In genomic region chr5:138523406-138523805, GRCh38 we compare ENCODE assay signal across 38 cellular contexts. TPM values are rescaled to one million over a fixed set of nuclear protein-coding genes. Genes with fewer than 3 reads are reported as not detected.
A peak's percentile ranks its signal among the peaks of the same experiment; 100 is the strongest.
DNase-seq lines count a peak whose midpoint lies in the region; ATAC-seq lines count a peak whose summit lies in the region.
"Had no signal": no experiment of that assay in that cellular context is flagged by ENCODE, and none has a peak within 500 bp of the region (broad histone marks: within the 10 kb centered on the region; RNA-seq: fewer than 3 reads in every experiment).

No MANE protein-coding gene starts in this region.

- no peaks in the 10 kb centered on the region for H3K27me3 ChIP-seq in ectodermal cell (ENCODE audit: control insufficient read depth, insufficient read depth, low read length, poor library complexity, severe bottlenecking)
- H3K27me3 ChIP-seq: ascending aorta, esophagus squamous epithelium, foreskin keratinocyte, heart left ventricle, right lobe of liver, spleen, stomach, vagina had no signal

- no peak overlapping the region for H3K4me3 ChIP-seq in ectodermal cell (ENCODE audit: insufficient read depth, low read depth, low read length)
- H3K4me3 ChIP-seq: ascending aorta, esophagus squamous epithelium, heart left ventricle, prostate gland, right lobe of liver, spleen, stomach, vagina had no signal

- peaks cover 27% of the 10 kb centered on the region for H3K4me1 Mint-ChIP-seq in T-helper 17 cell
- peaks cover 25% of the 10 kb centered on the region for H3K4me1 Mint-ChIP-seq in stimulated activated effector memory CD8-positive, alpha-beta T cell treated with anti-CD3 and anti-CD28 coated beads, Interleukin-12 subunit alpha, Interleukin-12 subunit beta, amount 100 ng/mL, for 72 hours
- H3K4me1 Mint-ChIP-seq in stimulated activated naive B cell treated with anti-CD40 and anti-IgM and Interleukin-4, amounts not matched to agents 10 μg/mL and 1 μg/mL and 100 μg/mL, for 72 hours: peaks cover 17 to 38% of the 10 kb centered on the region in 2 donors

- DNase-seq in activated naive CD4-positive, alpha-beta T cell treated with anti-CD3 and anti-CD28 coated beads, Interleukin-2, amount 50 U/mL, for 72 hours (ENCODE audit: low spot score in 2 of 2): no peak
- DNase-seq in activated naive CD4-positive, alpha-beta T cell (lab: John Stamatoyannopoulos, UW): no peak
- DNase-seq in T-helper 17 cell (no peak), left colon (no peak)
- no peak for DNase-seq in stimulated activated effector memory CD8-positive, alpha-beta T cell treated with anti-CD3 and anti-CD28 coated beads, Interleukin-12 subunit alpha, Interleukin-12 subunit beta, amount 100 ng/mL, for 72 hours (ENCODE audit: low spot score in 2 of 2)
- DNase-seq in stimulated activated naive B cell treated with anti-CD40 and anti-IgM and Interleukin-4, amounts not matched to agents 10 μg/mL and 1 μg/mL and 100 μg/mL, for 72 hours: no peak
- DNase-seq: ACHN; activated CD4-positive, alpha-beta T cell treated with anti-CD3 and anti-CD28 coated beads for 48 hours; activated T-cell treated with anti-CD3 and anti-CD28 coated beads, Interleukin-2, amount 50 U/mL, for 24 hours; CD8-positive, alpha-beta T cell; central memory CD4-positive, alpha-beta T cell; esophagus squamous epithelium; foreskin keratinocyte; GOT3; heart left ventricle; islet precursor cell; Karpas-422; left ventricle myocardium superior; NCI-H1417 treated with DMSO at 0.1 percent for 48 hours; NCI-H2081; NCI-H226; NCI-H69; nucleus accumbens; right lobe of liver; SHP77 treated with DMSO at 0.1 percent for 48 hours; spleen; stimulated activated CD4-positive, alpha-beta T cell treated with anti-CD3 and anti-CD28 coated beads, Interleukin-2, amount 100 ng/mL, for 24 hours; stomach had no signal

- no peak overlapping the region for H3K4me3 Mint-ChIP-seq in T-helper 17 cell
- H3K4me3 Mint-ChIP-seq in stimulated activated effector memory CD8-positive, alpha-beta T cell treated with anti-CD3 and anti-CD28 coated beads, Interleukin-12 subunit alpha, Interleukin-12 subunit beta, amount 100 ng/mL, for 72 hours: no peak overlapping the region
- H3K4me3 Mint-ChIP-seq in stimulated activated naive B cell treated with anti-CD40 and anti-IgM and Interleukin-4, amounts not matched to agents 10 μg/mL and 1 μg/mL and 100 μg/mL, for 72 hours: no peak overlapping the region
- H3K4me3 Mint-ChIP-seq: activated naive CD8-positive, alpha-beta T cell; activated T-cell treated with anti-CD3 and anti-CD28 coated beads, Interleukin-2, amount 50 U/mL, for 24 hours; B cell; CD8-positive, alpha-beta T cell; dendritic cell treated with granulocyte-macrophage colony-stimulating factor and Interleukin-4, amounts not matched to agents 40 ng/mL and 50 ng/mL, for 4 days; mesothelial cell of epicardium had no signal

- H3K27ac Mint-ChIP-seq in activated naive CD4-positive, alpha-beta T cell treated with anti-CD3 and anti-CD28 coated beads, Interleukin-2, amount 50 U/mL, for 72 hours: peak overlapping the region; percentile 67 to 75
- peak overlapping the region; percentile 16 for H3K27ac Mint-ChIP-seq in T-helper 17 cell
- H3K27ac Mint-ChIP-seq in stimulated activated effector memory CD8-positive, alpha-beta T cell treated with anti-CD3 and anti-CD28 coated beads, Interleukin-12 subunit alpha, Interleukin-12 subunit beta, amount 100 ng/mL, for 72 hours: peak overlapping the region; percentile 24
- H3K27ac Mint-ChIP-seq in stimulated activated naive B cell treated with anti-CD40 and anti-IgM and Interleukin-4, amounts not matched to agents 10 μg/mL and 1 μg/mL and 100 μg/mL, for 72 hours: no peak overlapping the region
- H3K27ac Mint-ChIP-seq: activated naive CD8-positive, alpha-beta T cell; B cell; CD8-positive, alpha-beta T cell; dendritic cell treated with granulocyte-macrophage colony-stimulating factor and Interleukin-4, amounts not matched to agents 40 ng/mL and 50 ng/mL, for 4 days; mesothelial cell of epicardium had no signal

- H3K9me3 ChIP-seq in T-helper 17 cell (ENCODE audit: control insufficient read depth, low read length, poor library complexity, severe bottlenecking): no peaks in the 10 kb centered on the region
- no peaks in the 10 kb centered on the region for H3K9me3 ChIP-seq in ectodermal cell (ENCODE audit: control insufficient read depth, low read length)
- H3K9me3 ChIP-seq: ascending aorta, esophagus squamous epithelium, heart left ventricle, prostate gland, right lobe of liver, spleen, stomach, vagina had no signal

- intact Hi-C loops in left colon (cut with DNase I, micrococcal nuclease): no loop called here

- H3K36me3 Mint-ChIP-seq in activated naive CD4-positive, alpha-beta T cell treated with anti-CD3 and anti-CD28 coated beads, Interleukin-2, amount 50 U/mL, for 72 hours: peaks cover 4 to 5% of the 10 kb centered on the region in 2 donors
- H3K36me3 Mint-ChIP-seq in T-helper 17 cell (ENCODE audit: low read depth): peaks cover 2% of the 10 kb centered on the region
- peaks cover 71% of the 10 kb centered on the region for H3K36me3 Mint-ChIP-seq in stimulated activated effector memory CD8-positive, alpha-beta T cell treated with anti-CD3 and anti-CD28 coated beads, Interleukin-12 subunit alpha, Interleukin-12 subunit beta, amount 100 ng/mL, for 72 hours
- peaks cover 13 to 32% of the 10 kb centered on the region in 2 donors for H3K36me3 Mint-ChIP-seq in stimulated activated naive B cell treated with anti-CD40 and anti-IgM and Interleukin-4, amounts not matched to agents 10 μg/mL and 1 μg/mL and 100 μg/mL, for 72 hours

- H3K9me3 Mint-ChIP-seq in activated naive CD4-positive, alpha-beta T cell treated with anti-CD3 and anti-CD28 coated beads, Interleukin-2, amount 50 U/mL, for 72 hours: no peaks in the 10 kb centered on the region
- H3K9me3 Mint-ChIP-seq in stimulated activated effector memory CD8-positive, alpha-beta T cell treated with anti-CD3 and anti-CD28 coated beads, Interleukin-12 subunit alpha, Interleukin-12 subunit beta, amount 100 ng/mL, for 72 hours: no peaks in the 10 kb centered on the region
- no peaks in the 10 kb centered on the region for H3K9me3 Mint-ChIP-seq in stimulated activated naive B cell treated with anti-CD40 and anti-IgM and Interleukin-4, amounts not matched to agents 10 μg/mL and 1 μg/mL and 100 μg/mL, for 72 hours
- H3K9me3 Mint-ChIP-seq: activated T-cell treated with anti-CD3 and anti-CD28 coated beads, Interleukin-2, amount 50 U/mL, for 24 hours; CD8-positive, alpha-beta T cell; dendritic cell treated with granulocyte-macrophage colony-stimulating factor and Interleukin-4, amounts not matched to agents 40 ng/mL and 50 ng/mL, for 4 days; mesothelial cell of epicardium had no signal

- 83 to 84% methylated on average over 5 of the region's 5 CpGs for WGBS in ectodermal cell, 2 experiments

- H3K27ac ChIP-seq in ectodermal cell (ENCODE audit: insufficient read depth, low read depth, low read length, poor library complexity, severe bottlenecking): peak overlapping the region; percentile 81
- H3K27ac ChIP-seq: ascending aorta, esophagus squamous epithelium, foreskin keratinocyte, heart left ventricle, HL-60, prostate gland, right lobe of liver, spleen, stomach, vagina had no signal

- no peaks in the 10 kb centered on the region for H3K27me3 Mint-ChIP-seq in T-helper 17 cell
- H3K27me3 Mint-ChIP-seq in stimulated activated naive B cell treated with anti-CD40 and anti-IgM and Interleukin-4, amounts not matched to agents 10 μg/mL and 1 μg/mL and 100 μg/mL, for 72 hours: no peaks in the 10 kb centered on the region
- H3K27me3 Mint-ChIP-seq: activated naive CD8-positive, alpha-beta T cell; activated T-cell treated with anti-CD3 and anti-CD28 coated beads, Interleukin-2, amount 50 U/mL, for 24 hours; B cell; dendritic cell treated with granulocyte-macrophage colony-stimulating factor and Interleukin-4, amounts not matched to agents 40 ng/mL and 50 ng/mL, for 4 days had no signal

- no peaks in the 10 kb centered on the region for H3K36me3 ChIP-seq in ectodermal cell (ENCODE audit: control insufficient read depth, insufficient read depth, low read length)
- H3K36me3 ChIP-seq: prostate gland had no signal

- ATAC-seq in activated naive CD4-positive, alpha-beta T cell treated with anti-CD3 and anti-CD28 coated beads, Interleukin-2, amount 50 U/mL, for 72 hours: no peak
- ATAC-seq in T-helper 17 cell: no peak
- ATAC-seq in stimulated activated effector memory CD8-positive, alpha-beta T cell treated with anti-CD3 and anti-CD28 coated beads, Interleukin-12 subunit alpha, Interleukin-12 subunit beta, amount 100 ng/mL, for 72 hours: no peak
- ATAC-seq in stimulated activated naive B cell treated with anti-CD40 and anti-IgM and Interleukin-4, amounts not matched to agents 10 μg/mL and 1 μg/mL and 100 μg/mL, for 72 hours (replicated peaks): no peak
- ATAC-seq in left colon: no peak
- no peak for ATAC-seq in HG02970 (IDR thresholded peaks at IDR 0.05; ENCODE audit: low FRiP score, unreplicated experiment)
- ATAC-seq: CD8-positive, alpha-beta T cell; foreskin keratinocyte; heart left ventricle; left ventricle myocardium superior; right lobe of liver had no signal

- no peaks in the 10 kb centered on the region for H3K4me1 ChIP-seq in ectodermal cell (ENCODE audit: control insufficient read depth, insufficient read depth, low read length)
- H3K4me1 ChIP-seq: ascending aorta, foreskin keratinocyte, prostate gland, right lobe of liver had no signal

RNA-seq across cellular contexts. Expression of gene ETF1, which starts 19.6 kb away (rescaled TPM):
- 100 to 1,000 TPM; 109 to 120 TPM for total RNA-seq in activated naive CD4-positive, alpha-beta T cell treated with anti-CD3 and anti-CD28 coated beads, Interleukin-2, amount 50 U/mL, for 72 hours
- total RNA-seq in T-helper 17 cell (100 to 1,000 TPM; 150 to 165 TPM), left colon (10 to 100 TPM; 73.5 to 83.3 TPM)
- 126 TPM for polyA plus RNA-seq in ectodermal cell (2013, experiment 1 of 4)
- 127 TPM for polyA plus RNA-seq in ectodermal cell (2013, experiment 2 of 4)
- 95.1 TPM for polyA plus RNA-seq in ectodermal cell (2013, experiment 3 of 4)
- polyA plus RNA-seq in ectodermal cell (2013, experiment 4 of 4): 106 TPM

RNA-seq across cellular contexts. Expression of gene HSPA9, which starts 51.8 kb away (rescaled TPM):
- total RNA-seq in activated naive CD4-positive, alpha-beta T cell treated with anti-CD3 and anti-CD28 coated beads, Interleukin-2, amount 50 U/mL, for 72 hours: 100 to 1,000 TPM; 346 to 393 TPM
- 100 to 1,000 TPM; 291 to 305 TPM for total RNA-seq in T-helper 17 cell
- 217 TPM for polyA plus RNA-seq in ectodermal cell (2013, experiment 1 of 4)
- polyA plus RNA-seq in ectodermal cell (2013, experiment 2 of 4): 200 TPM
- 132 TPM for polyA plus RNA-seq in ectodermal cell (2013, experiment 3 of 4)
- 137 TPM for polyA plus RNA-seq in ectodermal cell (2013, experiment 4 of 4)
- total RNA-seq in left colon: 100 to 1,000 TPM; 175 to 206 TPM

RNA-seq across cellular contexts. Expression of gene EGR1, which starts 58.1 kb away (rescaled TPM):
- 10 to 100 TPM; 39.4 to 60.1 TPM for total RNA-seq in activated naive CD4-positive, alpha-beta T cell treated with anti-CD3 and anti-CD28 coated beads, Interleukin-2, amount 50 U/mL, for 72 hours
- total RNA-seq in T-helper 17 cell (10 to 100 TPM; 24.2 to 30.6 TPM), left colon (100 to 1,000 TPM in 1 of 2 donors, 10 to 100 TPM in 1; 29.8 to 102 TPM)
- 123 TPM for polyA plus RNA-seq in ectodermal cell (2013, experiment 1 of 4)
- polyA plus RNA-seq in ectodermal cell (2013, experiment 2 of 4): 99.3 TPM
- polyA plus RNA-seq in ectodermal cell (2013, experiment 3 of 4): 62.4 TPM
- polyA plus RNA-seq in ectodermal cell (2013, experiment 4 of 4): 48.8 TPM
